ENCODE assay signal across 8 cellular contexts in genomic region chr3:49673131-49673714, GRCh38. TPM values are rescaled to one million over a fixed set of nuclear protein-coding genes. Genes with fewer than 3 reads are reported as not detected.
DNase-seq lines count a peak whose midpoint lies in the region; ATAC-seq, FAIRE-seq and TF ChIP-seq lines count a peak whose summit lies in the region.

No MANE protein-coding gene starts in this region.

- H3K23ac ChIP-seq in mesendoderm (ENCODE audit: low read length) = no peak overlapping the region

- DNase-seq in Caki2 (ENCODE audit: low read depth) = peak; percentile 54
- no peak for DNase-seq in breast epithelium (ENCODE audit: low spot score in 2 of 2)
- DNase-seq in mesendoderm = peak; percentile 51
- no peak for DNase-seq in aorta
- no peak for DNase-seq in HTR-8/SVneo (ENCODE audit: insufficient read length, low spot score)
- DNase-seq in OCI-M2 (lab: John Stamatoyannopoulos, UW; ENCODE audit: unreplicated experiment) = no peak

- in situ Hi-C loops in Caki2 (cut with HindIII; ENCODE audit: low pct_unique_long_range_greater_than_20kb, low sequenced_read_pairs) = no loop called here

- intact Hi-C loops in breast epithelium (cut with DNase I; ENCODE audit: low total_unique reads) (loop anchor here (5.0 kb wide), 1 partner anchor 136 kb away; no protein-coding TSS in a partner anchor), aorta (cut with DNase I) (loop anchor here (5.0 kb wide), 2 partner anchors 116 to 121 kb away; partner anchors contain the start of gene BSN (in 1 of the 2))

- no peak overlapping the region for H4K5ac ChIP-seq in mesendoderm (ENCODE audit: low read length)

- no peak for TF ChIP-seq POLR2A in breast epithelium (IDR thresholded peaks at IDR 0.05)

- H4K8ac ChIP-seq in mesendoderm (ENCODE audit: low read depth, low read length) = peak overlapping the region; percentile 78

- no peaks in the 10 kb centered on the region for H3K27me3 ChIP-seq in HUES64 (ENCODE audit: insufficient read depth, low read length)
- H3K27me3 ChIP-seq in breast epithelium = no peaks in the 10 kb centered on the region
- H3K27me3 ChIP-seq in mesendoderm (ENCODE audit: insufficient read depth, low read length, poor library complexity) = no peaks in the 10 kb centered on the region
- no peaks in the 10 kb centered on the region for H3K27me3 ChIP-seq in aorta (ENCODE audit: control insufficient read depth in 1 of 2, insufficient read depth in 2 of 2, low read length in 1 of 2)

- peak overlapping the region; percentile 92 for H3K56ac ChIP-seq in mesendoderm (ENCODE audit: low read length)

- no peak overlapping the region for H2BK15ac ChIP-seq in mesendoderm (replicated peaks; ENCODE audit: low read depth)

- H3K4me1 ChIP-seq in HUES64 (ENCODE audit: insufficient read depth, low read length) = peaks cover 5% of the 10 kb centered on the region; the same call in 1 of the 2 replicates
- peaks cover 3 to 6% of the 10 kb centered on the region in 2 donors for H3K4me1 ChIP-seq in breast epithelium
- peaks cover 6% of the 10 kb centered on the region for H3K4me1 ChIP-seq in mesendoderm (ENCODE audit: control insufficient read depth, low read depth, low read length)
- no peaks in the 10 kb centered on the region for H3K4me1 ChIP-seq in aorta (ENCODE audit: control insufficient read depth in 1 of 2, insufficient read depth in 2 of 2, low read length in 2 of 2)

- H2BK120ac ChIP-seq in mesendoderm (ENCODE audit: low read depth, low read length) = no peak overlapping the region

- WGBS in HUES64 = 16% methylated on average over 17 of the region's 17 CpGs
- no CpG with 5 or more reads among the region's 17 CpGs for WGBS in mesendoderm (ENCODE audit: extremely low coverage, insufficient coverage, low lambda C conversion rate)
- 25 to 30% methylated on average over 12 to 17 of the region's 17 CpGs for WGBS in aorta, 2 donors

- peak overlapping the region; percentile 61 for H3K4ac ChIP-seq in mesendoderm (ENCODE audit: low read depth, low read length)

- TF ChIP-seq CTCF in breast epithelium (IDR thresholded peaks at IDR 0.05) = no peak

- H3K9me3 ChIP-seq in HUES64 (ENCODE audit: insufficient read depth, low read depth, low read length) (no peaks in the 10 kb centered on the region), breast epithelium (no peaks in the 10 kb centered on the region), aorta (ENCODE audit: control insufficient read depth, low read length) (no peaks in the 10 kb centered on the region)

- H3K27ac ChIP-seq in HUES64 (ENCODE audit: low read depth, low read length) = peak overlapping the region; percentile 97
- H3K27ac ChIP-seq in breast epithelium = peak overlapping the region; percentile 91 to 94
- peak overlapping the region; percentile 91 for H3K27ac ChIP-seq in mesendoderm (ENCODE audit: low read depth, low read length)
- peak overlapping the region in 1 of 2 donors; percentile 48 for H3K27ac ChIP-seq in aorta (ENCODE audit: low read depth in 1 of 2, low read length in 2 of 2)

- peak overlapping the region; percentile 3 for H2AK5ac ChIP-seq in mesendoderm (ENCODE audit: low read length)

- peak overlapping the region; percentile 45 for H2BK5ac ChIP-seq in mesendoderm (ENCODE audit: low read length)

- H3K4me2 ChIP-seq in mesendoderm (ENCODE audit: low read length) = peak overlapping the region; percentile 51

- no peak for ATAC-seq in aorta (ENCODE audit: low FRiP score)
- ATAC-seq in GM19467 (IDR thresholded peaks at IDR 0.05; ENCODE audit: unreplicated experiment) = no peak

- H3K18ac ChIP-seq in mesendoderm (ENCODE audit: low read length) = peak overlapping the region; percentile 69

- peaks cover 17% of the 10 kb centered on the region for H3K79me1 ChIP-seq in mesendoderm (ENCODE audit: low read length)

- peaks cover 29% of the 10 kb centered on the region for H3K36me3 ChIP-seq in HUES64 (ENCODE audit: insufficient read depth, low read length)
- H3K36me3 ChIP-seq in breast epithelium = no peaks in the 10 kb centered on the region
- peaks cover 4% of the 10 kb centered on the region for H3K36me3 ChIP-seq in mesendoderm (ENCODE audit: control insufficient read depth, insufficient read depth, low read length)
- peaks cover 0 to 1% of the 10 kb centered on the region in 2 donors for H3K36me3 ChIP-seq in aorta (ENCODE audit: control insufficient read depth in 1 of 2, insufficient read depth in 2 of 2, low read length in 1 of 2)

- H3K9ac ChIP-seq in HUES64 (ENCODE audit: low read depth, low read length) (peak overlapping the region; percentile 81), mesendoderm (ENCODE audit: low read length) (peak overlapping the region; percentile 89)

- H3K79me2 ChIP-seq in mesendoderm (ENCODE audit: control insufficient read depth, insufficient read depth, low read length) = peaks cover 10% of the 10 kb centered on the region

- FAIRE-seq in HTR-8/SVneo (lab: Jason Lieb, UNC) = no peak

- H3K4me3 ChIP-seq in HUES64 (ENCODE audit: low read length) (peak overlapping the region; percentile 89), breast epithelium (peak overlapping the region; percentile 76 to 95 (median 91)), mesendoderm (ENCODE audit: low read length) (peak overlapping the region; percentile 75), aorta (ENCODE audit: low read length in 2 of 2) (peak overlapping the region; percentile 2 to 85)

RNA-seq across cellular contexts. Expression of gene APEH, which starts 0.9 kb away (rescaled TPM):
- 122 and 164 TPM in 2 replicates for total RNA-seq in Caki2 (2014; rRNA removed; shearing (Covaris generic); ENCODE audit: low replicate concordance)
- polyA plus RNA-seq in HUES64 (2013, experiment 1 of 2) = 106 TPM
- polyA plus RNA-seq in HUES64 (2013, experiment 2 of 2) = 112 TPM
- total RNA-seq in breast epithelium (10 to 100 TPM; 69.5 to 80.0 (median 70.1) TPM), aorta (10 to 100 TPM; 51.7 to 53.6 TPM)
- 77.8 TPM for polyA plus RNA-seq in mesendoderm (2013, experiment 1 of 2)
- polyA plus RNA-seq in mesendoderm (2013, experiment 2 of 2) = 76.2 TPM
- polyA plus RNA-seq in aorta = 10 to 100 TPM; 30.3 to 47.2 TPM

RNA-seq across cellular contexts. Expression of gene MST1, which starts 16.1 kb away (rescaled TPM):
- 1.7 TPM in 2 replicates for total RNA-seq in Caki2 (2014; rRNA removed; shearing (Covaris generic); ENCODE audit: low replicate concordance)
- polyA plus RNA-seq in HUES64 (2013, experiment 1 of 2) = 5.4 TPM
- 5.4 TPM for polyA plus RNA-seq in HUES64 (2013, experiment 2 of 2)
- total RNA-seq in breast epithelium (10 to 100 TPM in 2 of 3 donors, 1 to 10 TPM in 1; 9.3 to 23.6 (median 21.2) TPM), aorta (10 to 100 TPM in 1 of 2 donors, 1 to 10 TPM in 1; 5.3 to 16.9 TPM)
- 3.5 TPM for polyA plus RNA-seq in mesendoderm (2013, experiment 1 of 2)
- 3.7 TPM for polyA plus RNA-seq in mesendoderm (2013, experiment 2 of 2)
- 10 to 100 TPM in 1 of 2 donors, 1 to 10 TPM in 1; 4.5 to 64.7 TPM for polyA plus RNA-seq in aorta

RNA-seq across cellular contexts. Expression of gene RNF123, which starts 16.1 kb away (rescaled TPM):
- total RNA-seq in Caki2 (2014; rRNA removed; shearing (Covaris generic); ENCODE audit: low replicate concordance) = 14.3 and 14.6 TPM in 2 replicates
- 23.0 TPM for polyA plus RNA-seq in HUES64 (2013, experiment 1 of 2)
- 26.9 TPM for polyA plus RNA-seq in HUES64 (2013, experiment 2 of 2)
- 10 to 100 TPM; 22.1 to 29.8 (median 26.2) TPM for total RNA-seq in breast epithelium
- 16.4 TPM for polyA plus RNA-seq in mesendoderm (2013, experiment 1 of 2)
- 14.8 TPM for polyA plus RNA-seq in mesendoderm (2013, experiment 2 of 2)
- total RNA-seq in aorta = 10 to 100 TPM; 34.7 to 38.1 TPM
- 10 to 100 TPM; 12.5 to 29.8 TPM for polyA plus RNA-seq in aorta

RNA-seq across cellular contexts. Expression of gene AMIGO3, which starts 46.3 kb away (rescaled TPM):
- not detected in 2 replicates for total RNA-seq in Caki2 (2014; rRNA removed; shearing (Covaris generic); ENCODE audit: low replicate concordance)
- polyA plus RNA-seq in HUES64 (2013, experiment 1 of 2) = 1.9 TPM
- polyA plus RNA-seq in HUES64 (2013, experiment 2 of 2) = 3.0 TPM
- total RNA-seq in breast epithelium = 1 to 10 TPM in 2 of 3 donors, under 1 TPM in 1; 0.98 to 1.3 (median 1.0) TPM
- polyA plus RNA-seq in mesendoderm (2013, experiment 1 of 2) = 1.3 TPM
- polyA plus RNA-seq in mesendoderm (2013, experiment 2 of 2) = 1.1 TPM
- total RNA-seq in aorta = not detected
- polyA plus RNA-seq in aorta = 1 to 10 TPM in 1 of 2 donors, not detected in 1; 1.1 TPM

RNA-seq across cellular contexts. Expression of gene GMPPB, which starts 50.5 kb away (rescaled TPM):
- 32.1 and 35.9 TPM in 2 replicates for total RNA-seq in Caki2 (2014; rRNA removed; shearing (Covaris generic); ENCODE audit: low replicate concordance)
- polyA plus RNA-seq in HUES64 (2013, experiment 1 of 2) = 20.6 TPM
- polyA plus RNA-seq in HUES64 (2013, experiment 2 of 2) = 17.6 TPM
- total RNA-seq in breast epithelium (10 to 100 TPM; 17.4 to 40.0 (median 21.2) TPM), aorta (10 to 100 TPM; 29.2 to 39.6 TPM)
- 16.1 TPM for polyA plus RNA-seq in mesendoderm (2013, experiment 1 of 2)
- polyA plus RNA-seq in mesendoderm (2013, experiment 2 of 2) = 15.8 TPM
- 10 to 100 TPM; 13.4 to 24.6 TPM for polyA plus RNA-seq in aorta

Comparison
In these comparisons a context has a peak if more than half of its experiments do, and no peak if none do; other contexts are left out.
1. DNase-seq: peak in Caki2 (single experiment) and mesendoderm (single experiment); none in breast epithelium (0 of 2), aorta (0 of 2), HTR-8/SVneo (single experiment) and OCI-M2 (single experiment).
2. Peak in every context shown above with its lines, with median percentiles within 50 percentile points of each other: H3K4me3 ChIP-seq.